ENCODE assay signal across 15 cellular contexts in the genomic region with DNA sequence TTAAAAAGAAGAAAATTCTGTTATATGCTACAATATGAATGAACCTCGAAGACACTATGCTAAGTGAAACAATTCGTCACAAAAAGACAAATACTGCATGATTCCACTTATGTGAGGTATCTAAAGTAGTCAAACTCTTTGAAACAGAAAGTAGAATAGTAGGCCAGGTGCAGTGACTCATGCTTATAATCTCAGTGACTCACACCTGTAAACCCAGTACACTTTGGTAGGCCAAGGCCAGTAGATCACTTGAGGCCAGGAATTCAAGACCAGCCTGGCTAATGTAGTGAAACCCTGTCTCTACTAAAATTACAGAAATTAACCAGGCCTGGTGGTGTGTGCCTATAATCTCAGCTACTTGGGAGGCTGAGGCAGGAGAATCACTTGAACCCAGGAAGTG. TPM values are rescaled to one million over a fixed set of nuclear protein-coding genes. Genes with fewer than 3 reads are reported as not detected.
DNase-seq lines count a peak whose midpoint lies in the region; ATAC-seq, FAIRE-seq and TF ChIP-seq lines count a peak whose summit lies in the region.
"Had no signal": no experiment of that assay in that cellular context is flagged by ENCODE, and none has a peak within 500 bp of the region (broad histone marks: within the 10 kb centered on the region; RNA-seq: fewer than 3 reads in every experiment).

No MANE protein-coding gene starts in this region.

- intact Hi-C loops in mucosa of descending colon (cut with DNase I, micrococcal nuclease) = no loop called here

- DNase-seq in activated CD8-positive, alpha-beta memory T cell treated with anti-CD3 and anti-CD28 coated beads, Interleukin-2, amount 10 ng/mL, durations not matched to agents 7 days and 5 days = no peak
- no peak for DNase-seq in activated CD8-positive, alpha-beta memory T cell treated with anti-CD3 and anti-CD28 coated beads for 24 hours
- DNase-seq in LoVo (ENCODE audit: low spot score) = peak; percentile 84
- DNase-seq in bronchial epithelial cell (ENCODE audit: low read depth) = peak; percentile 93
- peak in 1 of 3 donors; percentile 59 for DNase-seq in mucosa of descending colon
- no peak for DNase-seq in AG08395 (ENCODE audit: low spot score)
- no peak for DNase-seq in HTR-8/SVneo (ENCODE audit: insufficient read length, low spot score)
- DNase-seq: midbrain, occipital lobe, WERI-Rb-1 had no signal

- peak; percentile 36 for ATAC-seq in activated CD8-positive, alpha-beta memory T cell treated with anti-CD3 and anti-CD28 coated beads, Interleukin-2, amount 10 ng/mL, durations not matched to agents 7 days and 5 days
- ATAC-seq in mucosa of descending colon = peak; percentile 87
- ATAC-seq in GM19467 (IDR thresholded peaks at IDR 0.05; ENCODE audit: unreplicated experiment) = no peak

- H3K4me1 ChIP-seq in mucosa of descending colon (ENCODE audit: low read depth) = peaks cover 4% of the 10 kb centered on the region
- H3K4me1 ChIP-seq: suprapubic skin had no signal

- no peaks in the 10 kb centered on the region for H3K9me3 Mint-ChIP-seq in activated CD8-positive, alpha-beta memory T cell treated with anti-CD3 and anti-CD28 coated beads, Interleukin-2, amount 10 ng/mL, durations not matched to agents 7 days and 5 days (ENCODE audit: low read depth)

- H3K27ac Mint-ChIP-seq in activated CD8-positive, alpha-beta memory T cell treated with anti-CD3 and anti-CD28 coated beads, Interleukin-2, amount 10 ng/mL, durations not matched to agents 7 days and 5 days = no peak overlapping the region

- CTCF ChIA-PET in activated CD8-positive, alpha-beta memory T cell treated with anti-CD3 and anti-CD28 coated beads, Interleukin-2, amount 10 ng/mL, durations not matched to agents 7 days and 5 days (lab: Charles Lee) = no interaction called here

- H3K9me3 ChIP-seq in mucosa of descending colon = no peaks in the 10 kb centered on the region
- H3K9me3 ChIP-seq: suprapubic skin had no signal

- H3K4me3 Mint-ChIP-seq in activated CD8-positive, alpha-beta memory T cell treated with anti-CD3 and anti-CD28 coated beads, Interleukin-2, amount 10 ng/mL, durations not matched to agents 7 days and 5 days = no peak overlapping the region

- TF ChIP-seq CTCF in bronchial epithelial cell (IDR thresholded peaks at IDR 0.05; ENCODE audit: insufficient read depth, low read length, severe bottlenecking) (no peak), mucosa of descending colon (IDR thresholded peaks at IDR 0.05) (no peak)

- H3K36me3 ChIP-seq in bronchial epithelial cell (ENCODE audit: control insufficient read depth, insufficient read depth, low read length) = no peaks in the 10 kb centered on the region
- no peaks in the 10 kb centered on the region for H3K36me3 ChIP-seq in mucosa of descending colon (ENCODE audit: low read depth)
- H3K36me3 ChIP-seq: suprapubic skin, WERI-Rb-1 had no signal

- peaks cover 2% of the 10 kb centered on the region for H3K36me3 Mint-ChIP-seq in activated CD8-positive, alpha-beta memory T cell treated with anti-CD3 and anti-CD28 coated beads, Interleukin-2, amount 10 ng/mL, durations not matched to agents 7 days and 5 days

- peaks cover 52% of the 10 kb centered on the region for H3K27me3 Mint-ChIP-seq in activated CD8-positive, alpha-beta memory T cell treated with anti-CD3 and anti-CD28 coated beads, Interleukin-2, amount 10 ng/mL, durations not matched to agents 7 days and 5 days

- no peaks in the 10 kb centered on the region for H3K4me1 Mint-ChIP-seq in activated CD8-positive, alpha-beta memory T cell treated with anti-CD3 and anti-CD28 coated beads, Interleukin-2, amount 10 ng/mL, durations not matched to agents 7 days and 5 days

- no peaks in the 10 kb centered on the region for H3K27me3 ChIP-seq in bronchial epithelial cell (ENCODE audit: control insufficient read depth, insufficient read depth, low read length)

- H3K4me3 ChIP-seq in bronchial epithelial cell (ENCODE audit: low read depth, low read length) (no peak overlapping the region), mucosa of descending colon (no peak overlapping the region)
- H3K4me3 ChIP-seq: skin epidermis, suprapubic skin had no signal

- FAIRE-seq in bronchial epithelial cell (lab: Jason Lieb, UNC) = no peak
- FAIRE-seq in HTR-8/SVneo (lab: Jason Lieb, UNC) = no peak
- FAIRE-seq: astrocyte, H54 had no signal

RNA-seq across cellular contexts. Expression of gene EPHA10, which starts 25.7 kb away (rescaled TPM):
- not detected for total RNA-seq in activated CD8-positive, alpha-beta memory T cell treated with anti-CD3 and anti-CD28 coated beads, Interleukin-2, amount 10 ng/mL, durations not matched to agents 7 days and 5 days
- total RNA-seq in bronchial epithelial cell = 0.13 and 0.26 TPM in 2 replicates
- 10 to 100 TPM; 45.3 to 74.4 (median 66.0) TPM for total RNA-seq in mucosa of descending colon
- total RNA-seq: astrocyte had no signal

RNA-seq across cellular contexts. Expression of gene CDCA8, which starts 46.9 kb away (rescaled TPM):
- 10 to 100 TPM; 77.2 to 97.3 TPM for total RNA-seq in activated CD8-positive, alpha-beta memory T cell treated with anti-CD3 and anti-CD28 coated beads, Interleukin-2, amount 10 ng/mL, durations not matched to agents 7 days and 5 days
- total RNA-seq in bronchial epithelial cell (0.26 and 0.38 TPM in 2 replicates), mucosa of descending colon (10 to 100 TPM in 2 of 3 donors, 1 to 10 TPM in 1; 3.8 to 16.8 (median 10.1) TPM)

RNA-seq across cellular contexts. Expression of gene MANEAL, which starts 54.4 kb away (rescaled TPM):
- total RNA-seq in activated CD8-positive, alpha-beta memory T cell treated with anti-CD3 and anti-CD28 coated beads, Interleukin-2, amount 10 ng/mL, durations not matched to agents 7 days and 5 days = 1 to 10 TPM; 2.6 to 4.5 TPM
- total RNA-seq in bronchial epithelial cell (0.26 TPM in 2 replicates), mucosa of descending colon (1 to 10 TPM; 5.4 to 7.6 (median 6.5) TPM)

Comparison
In these comparisons a context has a peak if more than half of its experiments do, and no peak if none do; other contexts are left out.
1. DNase-seq: peak in LoVo (single experiment) and bronchial epithelial cell (single experiment); none in activated CD8-positive, alpha-beta memory T cell treated with anti-CD3 and anti-CD28 coated beads, Interleukin-2, amount 10 ng/mL, durations not matched to agents 7 days and 5 days (single experiment), activated CD8-positive, alpha-beta memory T cell treated with anti-CD3 and anti-CD28 coated beads for 24 hours (single experiment), AG08395 (single experiment) and HTR-8/SVneo (single experiment).
2. RNA of gene EPHA10, which starts 25.7 kb away (total RNA-seq): 45.3 to 74.4 TPM in mucosa of descending colon; 0.13 to 0.26 TPM in bronchial epithelial cell and not detected in activated CD8-positive, alpha-beta memory T cell treated with anti-CD3 and anti-CD28 coated beads, Interleukin-2, amount 10 ng/mL, durations not matched to agents 7 days and 5 days; every median in the first group is over 10 times any median in the second.
3. RNA of gene CDCA8, which starts 46.9 kb away (total RNA-seq): 77.2 to 97.3 TPM in activated CD8-positive, alpha-beta memory T cell treated with anti-CD3 and anti-CD28 coated beads, Interleukin-2, amount 10 ng/mL, durations not matched to agents 7 days and 5 days; 3.8 to 16.8 TPM in mucosa of descending colon and 0.26 to 0.38 TPM in bronchial epithelial cell; every median in the first group is over 4 times any median in the second.